Comparison of ENCODE assay signal across 20 cellular contexts in genomic region chr7:129389829-129390228, GRCh38. TPM values are rescaled to one million over a fixed set of nuclear protein-coding genes. Genes with fewer than 3 reads are reported as not detected.
DNase-seq lines count a peak whose midpoint lies in the region; ATAC-seq, FAIRE-seq and TF ChIP-seq lines count a peak whose summit lies in the region.
"Had no signal": no experiment of that assay in that cellular context is flagged by ENCODE, and none has a peak within 500 bp of the region (broad histone marks: within the 10 kb centered on the region; RNA-seq: fewer than 3 reads in every experiment).

No MANE protein-coding gene starts in this region.

- H3K4me1 ChIP-seq in left ventricle myocardium inferior (peaks cover 45% of the 10 kb centered on the region), right atrium auricular region (peaks cover 0 to 6% of the 10 kb centered on the region in 2 donors), K562 (replicated peaks in 1 of 2; ENCODE audit: control insufficient read depth in 2 of 2, insufficient read depth in 2 of 2, low read length in 2 of 2) (no peaks in the 10 kb centered on the region), neural progenitor cell (peaks cover 41% of the 10 kb centered on the region), adrenal gland (replicated peaks in 1 of 2) (peaks cover 3 to 4% of the 10 kb centered on the region in 2 donors)

- H3K27ac Mint-ChIP-seq in neural progenitor cell: no peak overlapping the region
- H3K27ac Mint-ChIP-seq: CD4-positive, alpha-beta memory T cell had no signal

- ATAC-seq in K562 (peak; percentile 51; the same call in 1 of the 3 replicates), esophagus mucosa (no peak), GM18505 (IDR thresholded peaks at IDR 0.05; ENCODE audit: unreplicated experiment) (no peak)
- ATAC-seq: Panc1 had no signal

- H3K79me2 ChIP-seq in K562 (ENCODE audit: control insufficient read depth, insufficient read depth, low read length) (no peaks in the 10 kb centered on the region), neural progenitor cell (ENCODE audit: low read depth) (no peaks in the 10 kb centered on the region)

- peaks cover 10% of the 10 kb centered on the region for H3K36me3 ChIP-seq in left ventricle myocardium inferior
- no peaks in the 10 kb centered on the region for H3K36me3 ChIP-seq in right atrium auricular region
- no peaks in the 10 kb centered on the region for H3K36me3 ChIP-seq in K562 (ENCODE audit: control insufficient read depth, insufficient read depth, low read length)
- H3K36me3 ChIP-seq in neural progenitor cell: no peaks in the 10 kb centered on the region
- H3K36me3 ChIP-seq in adrenal gland (replicated peaks in 1 of 2): no peaks in the 10 kb centered on the region
- H3K36me3 ChIP-seq: SJSA1 had no signal

- TF ChIP-seq POLR2A in K562 (conservative IDR thresholded peaks at IDR 0.05): no peak
- TF ChIP-seq POLR2A in adrenal gland (IDR thresholded peaks at IDR 0.05): no peak
- TF ChIP-seq POLR2A in GM18505 (IDR thresholded peaks at IDR 0.05; ENCODE audit: borderline replicate concordance, extremely low read depth, insufficient read depth, insufficient read length): no peak

- CTCF ChIA-PET in K562 (lab: Yijun Ruan, JAX; ENCODE audit: low intra/inter-chr PET ratio): no interaction called here

- no peak for FAIRE-seq in K562 (lab: Jason Lieb, UNC)
- FAIRE-seq: GM12891, H54 had no signal

- H3F3A ChIP-seq in neural progenitor cell (ENCODE audit: low read depth): peaks cover 16% of the 10 kb centered on the region

- no peaks in the 10 kb centered on the region for H3K9me1 ChIP-seq in K562 (ENCODE audit: control insufficient read depth, insufficient read depth, low read length)

- POLR2A ChIA-PET in K562 (lab: Yijun Ruan, JAX): interaction anchor here (1.1 to 3.6 kb wide), 3 partner anchors 9 to 14 kb away, joined by 4 to 12 read pairs (median 12); no protein-coding TSS in a partner anchor

- in situ Hi-C loops in K562 (cut with MboI): no loop called here

- TF ChIP-seq EP300 in K562 (IDR thresholded peaks at IDR 0.05; ENCODE audit: low read length): no peak

- TF ChIP-seq CTCF in left ventricle myocardium inferior (IDR thresholded peaks at IDR 0.05; ENCODE audit: borderline replicate concordance) (no peak), right atrium auricular region (IDR thresholded peaks at IDR 0.05) (no peak), K562 (IDR thresholded peaks at IDR 0.05 in 2 of 3, conservative IDR thresholded peaks at IDR 0.05 in 1 of 3; ENCODE audit: insufficient read depth in 2 of 3, low read depth in 1 of 3, low read length in 3 of 3) (peak in 2 of 3 experiments; percentile 18 to 22; a peak in 2 of 6 replicates), neural progenitor cell (IDR thresholded peaks at IDR 0.05) (peak; percentile 28), adrenal gland (IDR thresholded peaks at IDR 0.05) (no peak)

- no peak for DNase-seq in left ventricle myocardium inferior
- no peak for DNase-seq in right atrium auricular region (ENCODE audit: low spot score)
- no peak for DNase-seq in K562 (ENCODE audit: extremely low read depth in 1 of 4, low spot score in 3 of 4)
- DNase-seq in neural progenitor cell (ENCODE audit: low spot score): no peak
- DNase-seq in OCI-M2 (lab: John Stamatoyannopoulos, UW; ENCODE audit: unreplicated experiment): no peak
- no peak for DNase-seq in adrenal gland
- DNase-seq: 8988T; CD4-positive, alpha-beta memory T cell; DMS53; KBM-7; NCI-H1417 treated with DMSO at 0.1 percent for 48 hours; NCI-H187 treated with DMSO at 0.1 percent for 48 hours; NCI-H226; NCI-H524 treated with DMSO at 0.1 percent for 48 hours had no signal

- H3K4me3 ChIP-seq in left ventricle myocardium inferior (no peak overlapping the region), right atrium auricular region (no peak overlapping the region), K562 (no peak overlapping the region), neural progenitor cell (no peak overlapping the region), adrenal gland (no peak overlapping the region)
- H3K4me3 ChIP-seq: SJSA1 had no signal

- H3K4me3 Mint-ChIP-seq in neural progenitor cell: no peak overlapping the region
- H3K4me3 Mint-ChIP-seq: CD4-positive, alpha-beta memory T cell had no signal

- peaks cover 11% of the 10 kb centered on the region for H3K36me3 Mint-ChIP-seq in neural progenitor cell

- H3K9ac ChIP-seq in K562 (ENCODE audit: insufficient read depth in 1 of 2, low read depth in 2 of 2, low read length in 2 of 2) (no peak overlapping the region), neural progenitor cell (no peak overlapping the region)

- no peaks in the 10 kb centered on the region for H3K9me3 Mint-ChIP-seq in neural progenitor cell
- H3K9me3 Mint-ChIP-seq: CD4-positive, alpha-beta memory T cell had no signal

- no peak for TF ChIP-seq RAD21 in K562 (CRISPR knock-in tag; conservative IDR thresholded peaks at IDR 0.05 in 1 of 2, IDR thresholded peaks at IDR 0.05 in 1 of 2)

- no peak overlapping the region for H3K4me2 ChIP-seq in K562 (ENCODE audit: insufficient read depth, low read length)
- H3K4me2 ChIP-seq in neural progenitor cell: no peak overlapping the region

- no peak overlapping the region for H2AFZ ChIP-seq in K562 (ENCODE audit: low read depth, low read length)
- H2AFZ ChIP-seq in neural progenitor cell (replicated peaks): no peak overlapping the region

- intact Hi-C loops in left ventricle myocardium inferior (cut with micrococcal nuclease) (no loop called here), K562 (cut with micrococcal nuclease) (no loop called here), adrenal gland (cut with DNase I) (no loop called here)

- no peaks in the 10 kb centered on the region for H4K20me1 ChIP-seq in K562 (replicated peaks; ENCODE audit: control insufficient read depth, insufficient read depth, low read length)
- peaks cover 39% of the 10 kb centered on the region for H4K20me1 ChIP-seq in neural progenitor cell (ENCODE audit: low read depth)

- 7% methylated on average over 1 of the region's 1 CpG for WGBS in K562 (ENCODE audit: insufficient coverage, low coverage, missing lambda C conversion rate)
- WGBS in adrenal gland, 4 donors: 72 to 83% (median 78%) methylated on average over 1 of the region's 1 CpG

- H3K4me1 Mint-ChIP-seq in neural progenitor cell: peaks cover 28% of the 10 kb centered on the region

- H3K9me3 ChIP-seq in left ventricle myocardium inferior (replicated peaks) (no peaks in the 10 kb centered on the region), right atrium auricular region (no peaks in the 10 kb centered on the region), K562 (replicated peaks; ENCODE audit: control insufficient read depth, insufficient read depth, low read depth, low read length) (no peaks in the 10 kb centered on the region), neural progenitor cell (ENCODE audit: low read depth) (no peaks in the 10 kb centered on the region), adrenal gland (replicated peaks in 1 of 3) (no peaks in the 10 kb centered on the region)
- H3K9me3 ChIP-seq: SJSA1 had no signal

- no TSS peak for BruUV-seq in K562 (replicated peaks; lab: Mats Ljungman, UMichigan)

- no peaks in the 10 kb centered on the region for H3K27me3 Mint-ChIP-seq in neural progenitor cell (ENCODE audit: insufficient read depth, low read depth)
- H3K27me3 Mint-ChIP-seq: CD4-positive, alpha-beta memory T cell had no signal

- H3K27ac ChIP-seq in left ventricle myocardium inferior (replicated peaks): peak overlapping the region; percentile 85
- H3K27ac ChIP-seq in right atrium auricular region: no peak overlapping the region
- H3K27ac ChIP-seq in K562 (ENCODE audit: extremely low read depth, low read depth, low read length): no peak overlapping the region
- H3K27ac ChIP-seq in neural progenitor cell: no peak overlapping the region
- no peak overlapping the region for H3K27ac ChIP-seq in adrenal gland
- H3K27ac ChIP-seq: SJSA1 had no signal

- no peaks in the 10 kb centered on the region for H3K27me3 ChIP-seq in left ventricle myocardium inferior (ENCODE audit: low read depth)
- H3K27me3 ChIP-seq in right atrium auricular region: no peaks in the 10 kb centered on the region
- no peaks in the 10 kb centered on the region for H3K27me3 ChIP-seq in K562 (ENCODE audit: control insufficient read depth in 2 of 2, insufficient read depth in 2 of 2, low read length in 2 of 2)
- no peaks in the 10 kb centered on the region for H3K27me3 ChIP-seq in neural progenitor cell
- H3K27me3 ChIP-seq in adrenal gland: no peaks in the 10 kb centered on the region
- H3K27me3 ChIP-seq: SJSA1 had no signal

TF ChIP-seq in K562, 482 proteins besides CTCF, POLR2A, EP300 and RAD21:
- TF ChIP-seq BMI1 (IDR thresholded peaks at IDR 0.05; ENCODE audit: low read length): no peak
- no peak for TF ChIP-seq TCF7L2 (IDR thresholded peaks at IDR 0.05; ENCODE audit: low read depth, low read length)
- TF ChIP-seq BRD9 (IDR thresholded peaks at IDR 0.05; ENCODE audit: low read depth, partially characterized antibody): no peak

RNA-seq across cellular contexts. Expression of gene STRIP2, which starts 44.4 kb away (rescaled TPM):
- total RNA-seq in left ventricle myocardium inferior: 17.1 TPM
- 10 to 100 TPM in 1 of 2 donors, 1 to 10 TPM in 1; 8.5 to 11.3 TPM for total RNA-seq in right atrium auricular region
- total RNA-seq in K562 (2011; cell fraction: chromatin; rRNA removed; ENCODE audit: low replicate concordance): 202 and 262 TPM in 2 replicates
- 90.7 and 112 TPM in 2 replicates for total RNA-seq in K562 (2011; cell fraction: nucleolus; rRNA removed)
- total RNA-seq in K562 (2011; cell fraction: nucleoplasm; rRNA removed): 109 and 122 TPM in 2 replicates
- 38.5 and 39.8 TPM in 2 replicates for total RNA-seq in K562 (2014; rRNA removed)
- total RNA-seq in K562 (2014; rRNA removed; fragmentation: Illumina TruSeq; extraction: Trizol): 40.8 and 41.7 TPM in 2 replicates
- total RNA-seq in K562 (2015; rRNA removed; fragmentation: Illumina TruSeq; extraction: Trizol): 52.4 and 54.7 TPM in 2 replicates
- total RNA-seq in K562 (2021): 50.3 and 56.3 TPM in 2 replicates
- 81.8 and 104 TPM in 2 replicates for polyA plus RNA-seq in K562 (2011; rRNA removed)
- polyA plus RNA-seq in K562 (2011; cell fraction: cytosol; rRNA removed): 27.2 and 41.8 TPM in 2 replicates
- polyA plus RNA-seq in K562 (2011; cell fraction: nucleus; rRNA removed): 388 and 426 TPM in 2 replicates
- polyA plus RNA-seq in K562 (2012): 46.1 and 56.3 TPM in 2 replicates
- 42.3 TPM in 2 replicates for polyA plus RNA-seq in K562 (2014; fragmentation: Illumina TruSeq; extraction: Trizol)
- 10 to 100 TPM; 10.1 to 13.8 TPM for polyA plus RNA-seq in K562 (2014; fragmentation: Nextera tagmentation; extraction: Ambion mirVana)
- polyA plus RNA-seq in K562 (2014; rRNA removed): 52.9 and 55.1 TPM in 2 replicates
- 62.4 and 66.1 TPM in 2 replicates for polyA minus RNA-seq in K562 (2011; rRNA and poly(A)+ RNA removed)
- polyA minus RNA-seq in K562 (2011; cell fraction: cytosol; rRNA and poly(A)+ RNA removed): 32.6 and 37.9 TPM in 2 replicates
- 79.6 and 139 TPM in 2 replicates for polyA minus RNA-seq in K562 (2011; cell fraction: nucleus; rRNA and poly(A)+ RNA removed)
- 11.6 and 12.5 TPM in 2 replicates for total RNA-seq in neural progenitor cell (ENCODE audit: low replicate concordance)
- total RNA-seq in esophagus mucosa: 3.4 TPM
- total RNA-seq in adrenal gland: 10 to 100 TPM in 1 of 8 donors, 1 to 10 TPM in 6, under 1 TPM in 1; 0.67 to 10.1 (median 4.1) TPM
- 1 to 10 TPM; 1.0 to 2.7 (median 2.5) TPM for polyA plus RNA-seq in adrenal gland
- polyA plus RNA-seq: CD4-positive, alpha-beta memory T cell had no signal

Comparison
In these comparisons a context has a peak if more than half of its experiments do, and no peak if none do; other contexts are left out.
1. CTCF ChIP-seq: peak in K562 (2 of 3) and neural progenitor cell (single experiment); none in left ventricle myocardium inferior (single experiment), right atrium auricular region (0 of 2) and adrenal gland (0 of 6).